34 cellular contexts compared by ENCODE assay signal in genomic region chr3:98147179-98147578, GRCh38. TPM values are rescaled to one million over a fixed set of nuclear protein-coding genes. Genes with fewer than 3 reads are reported as not detected.
DNase-seq lines count a peak whose midpoint lies in the region; ATAC-seq and TF ChIP-seq lines count a peak whose summit lies in the region.
"Had no signal": no experiment of that assay in that cellular context is flagged by ENCODE, and none has a peak within 500 bp of the region (broad histone marks: within the 10 kb centered on the region; RNA-seq: fewer than 3 reads in every experiment).

Gene OR5H14 (plus strand): TSS chr3:98147479. CDS start chr3:98149386, 1,907 bp downstream.

- H4K91ac ChIP-seq in H9 (ENCODE audit: insufficient read length, low read depth, low read length) = no peak within 1 kb of the TSS

- POLR2A ChIA-PET in WTC11 (lab: Charles Lee) = no interaction called here

- CTCF ChIA-PET in WTC11 (lab: Charles Lee) = no interaction called here

- H3K4me3 Mint-ChIP-seq in activated T-cell treated with anti-CD3 and anti-CD28 coated beads, Interleukin-2, amount 50 U/mL, for 72 hours = no peak within 1 kb of the TSS
- no peak within 1 kb of the TSS for H3K4me3 Mint-ChIP-seq in H9
- no peak within 1 kb of the TSS for H3K4me3 Mint-ChIP-seq in WTC11
- H3K4me3 Mint-ChIP-seq: B cell; CD14-positive monocyte; CD4-positive, alpha-beta memory T cell; CD4-positive, alpha-beta T cell; CD4-positive, CD25-positive, alpha-beta regulatory T cell; CD8-positive, alpha-beta memory T cell; CD8-positive, alpha-beta T cell had no signal

- no peak within 1 kb of the TSS for H4K5ac ChIP-seq in H9 (ENCODE audit: insufficient read length, low read depth, low read length)

- H3K4me1 ChIP-seq in H9 (ENCODE audit: insufficient read depth, low read length) = no peaks in the 10 kb centered on the region
- H3K4me1 ChIP-seq: A549, BE2C, BLaER1 had no signal

- no peak for DNase-seq in activated T-cell treated with anti-CD3 and anti-CD28 coated beads, Interleukin-2, amount 50 U/mL, for 72 hours
- DNase-seq in activated T-cell treated with anti-CD3 and anti-CD28 coated beads for 4 hours (no peak), H9 (no peak), WTC11 (ENCODE audit: low spot score) (no peak)
- DNase-seq: 8988T; ACHN; AML-193; BE2C; C1 segment of cervical spinal cord; Caco-2; Calu3; CD4-positive, alpha-beta memory T cell; CD4-positive, alpha-beta T cell; CD4-positive, CD25-positive, alpha-beta regulatory T cell; CD8-positive, alpha-beta memory T cell; CD8-positive, alpha-beta T cell; COR-L47; DMS 273 treated with DMSO at 0.1 percent for 48 hours; DMS153; DMS53; DMS79; DMS79 treated with DMSO at 0.1 percent for 48 hours; DND-41; EL had no signal

- H2BK15ac ChIP-seq in H9 (ENCODE audit: low read depth, low read length) = no peak within 1 kb of the TSS

- H2AK5ac ChIP-seq in H9 (ENCODE audit: insufficient read length, low read length) = no peak within 1 kb of the TSS

- no peak within 1 kb of the TSS for H3K14ac ChIP-seq in H9 (ENCODE audit: insufficient read depth, low read length)

- H3K9me3 Mint-ChIP-seq in activated T-cell treated with anti-CD3 and anti-CD28 coated beads, Interleukin-2, amount 50 U/mL, for 72 hours = no peaks in the 10 kb centered on the region
- peaks cover 0 to under 1% of the 10 kb centered on the region in 2 experiments; a peak in 1 of 5 replicates for H3K9me3 Mint-ChIP-seq in H9
- H3K9me3 Mint-ChIP-seq in WTC11 = peaks cover 9% of the 10 kb centered on the region

- no peak within 1 kb of the TSS for H2AFZ ChIP-seq in H9 (ENCODE audit: low read length)

- no peak within 1 kb of the TSS for H3T11ph ChIP-seq in H9 (ENCODE audit: low read length)

- no peaks in the 10 kb centered on the region for H3K36me3 Mint-ChIP-seq in activated T-cell treated with anti-CD3 and anti-CD28 coated beads, Interleukin-2, amount 50 U/mL, for 72 hours (ENCODE audit: insufficient read depth in 2 of 2)
- H3K36me3 Mint-ChIP-seq in H9 (ENCODE audit: insufficient read depth in 1 of 3, low read depth in 3 of 3) (no peaks in the 10 kb centered on the region), WTC11 (no peaks in the 10 kb centered on the region)
- H3K36me3 Mint-ChIP-seq: CD14-positive monocyte; CD4-positive, alpha-beta memory T cell; CD4-positive, CD25-positive, alpha-beta regulatory T cell; CD8-positive, alpha-beta memory T cell; CD8-positive, alpha-beta T cell had no signal

- no peak within 1 kb of the TSS for H3K18ac ChIP-seq in H9 (ENCODE audit: insufficient read length, low read depth, low read length)

- no peak within 1 kb of the TSS for H3K23ac ChIP-seq in H9 (ENCODE audit: insufficient read length, low read depth, low read length)

- H3K4ac ChIP-seq in H9 (ENCODE audit: low read depth, low read length) = no peak within 1 kb of the TSS

- no peak within 1 kb of the TSS for H3K56ac ChIP-seq in H9 (ENCODE audit: insufficient read length, low read depth, low read length)

- H3K23me2 ChIP-seq in H9 (ENCODE audit: insufficient read length, low read depth, low read length, poor library complexity, severe bottlenecking) = no peaks in the 10 kb centered on the region

- no peak within 1 kb of the TSS for H2BK5ac ChIP-seq in H9 (ENCODE audit: insufficient read length, low read length)

- no CpG with 5 or more reads among the region's 1 CpG for WGBS in H9 (ENCODE audit: extremely low coverage, insufficient read length, low lambda C conversion rate)

- H3K4me2 ChIP-seq in H9 (ENCODE audit: insufficient read depth, insufficient read length, low read length) = no peak within 1 kb of the TSS
- H3K4me2 ChIP-seq: A549; BLaER1; BLaER1 treated with 17β-estradiol and CSF1 and Interleukin-3, amounts not matched to agents 10 nM and 100 nM had no signal

- no peak within 1 kb of the TSS for H3K9ac ChIP-seq in H9 (ENCODE audit: extremely low read depth, insufficient read length, low read length)
- H3K9ac ChIP-seq: BLaER1; BLaER1 treated with 17β-estradiol and CSF1 and Interleukin-3, amounts not matched to agents 10 nM and 100 nM had no signal

- H4K20me1 ChIP-seq in H9 (ENCODE audit: control insufficient read depth, insufficient read depth, insufficient read length) = no peaks in the 10 kb centered on the region
- H4K20me1 ChIP-seq: BLaER1; BLaER1 treated with 17β-estradiol and CSF1 and Interleukin-3, amounts not matched to agents 10 nM and 100 nM had no signal

- TF ChIP-seq CTCF in H9 (conservative IDR thresholded peaks at IDR 0.05) (no peak), WTC11 (IDR thresholded peaks at IDR 0.05) (no peak)

- H4K8ac ChIP-seq in H9 (replicated peaks; ENCODE audit: insufficient read length, low read depth, low read length) = no peak within 1 kb of the TSS

- H2BK20ac ChIP-seq in H9 (ENCODE audit: low read depth, low read length, poor library complexity, severe bottlenecking) = no peak within 1 kb of the TSS

- no peaks in the 10 kb centered on the region for H3K79me1 ChIP-seq in H9 (ENCODE audit: insufficient read depth, low read depth, low read length, poor library complexity, severe bottlenecking)

- no peak within 1 kb of the TSS for H2BK12ac ChIP-seq in H9 (ENCODE audit: insufficient read length, low read depth, low read length)

- no peak for ATAC-seq in activated T-cell treated with anti-CD3 and anti-CD28 coated beads, Interleukin-2, amount 50 U/mL, for 72 hours (replicated peaks in 1 of 2)
- no peak for ATAC-seq in WTC11
- ATAC-seq: A549; CD8-positive, alpha-beta T cell had no signal

- no peaks in the 10 kb centered on the region for H3K79me2 ChIP-seq in H9 (ENCODE audit: insufficient read depth, low read length)

- H3K27me3 Mint-ChIP-seq in activated T-cell treated with anti-CD3 and anti-CD28 coated beads, Interleukin-2, amount 50 U/mL, for 72 hours (ENCODE audit: low read depth) = peaks cover 9% of the 10 kb centered on the region
- peaks cover 1% of the 10 kb centered on the region; the same call in 1 of the 2 replicates for H3K27me3 Mint-ChIP-seq in H9 (ENCODE audit: low read depth)
- H3K27me3 Mint-ChIP-seq in WTC11 (ENCODE audit: low read depth) = no peaks in the 10 kb centered on the region; the same call in 1 of the 2 replicates
- H3K27me3 Mint-ChIP-seq: B cell; CD4-positive, alpha-beta T cell; CD4-positive, CD25-positive, alpha-beta regulatory T cell had no signal

- H3K27ac ChIP-seq in H9 (ENCODE audit: insufficient read length, low read depth, low read length) = no peak within 1 kb of the TSS
- H3K27ac ChIP-seq: 22Rv1; A549; BLaER1; BLaER1 treated with 17β-estradiol and CSF1 and Interleukin-3, amounts not matched to agents 10 nM and 100 nM; C4-2B had no signal

- H3K4me1 Mint-ChIP-seq in activated T-cell treated with anti-CD3 and anti-CD28 coated beads, Interleukin-2, amount 50 U/mL, for 72 hours (ENCODE audit: low read depth) = no peaks in the 10 kb centered on the region
- H3K4me1 Mint-ChIP-seq in H9 = no peaks in the 10 kb centered on the region
- H3K4me1 Mint-ChIP-seq in WTC11 = no peaks in the 10 kb centered on the region
- H3K4me1 Mint-ChIP-seq: B cell; CD14-positive monocyte; CD4-positive, alpha-beta memory T cell; CD4-positive, CD25-positive, alpha-beta regulatory T cell; CD8-positive, alpha-beta memory T cell had no signal

- H3K27me3 ChIP-seq in H9 (ENCODE audit: insufficient read depth, low read length) = no peaks in the 10 kb centered on the region
- H3K27me3 ChIP-seq: BE2C; BLaER1; BLaER1 treated with 17β-estradiol and CSF1 and Interleukin-3, amounts not matched to agents 10 nM and 100 nM had no signal

- peak within 1 kb of the TSS; percentile 43 for H3K27ac Mint-ChIP-seq in activated T-cell treated with anti-CD3 and anti-CD28 coated beads, Interleukin-2, amount 50 U/mL, for 72 hours
- no peak within 1 kb of the TSS for H3K27ac Mint-ChIP-seq in H9
- H3K27ac Mint-ChIP-seq in WTC11 = no peak within 1 kb of the TSS
- H3K27ac Mint-ChIP-seq: B cell; CD14-positive monocyte; CD4-positive, alpha-beta memory T cell; CD4-positive, alpha-beta T cell; CD4-positive, CD25-positive, alpha-beta regulatory T cell; CD8-positive, alpha-beta memory T cell; CD8-positive, alpha-beta T cell had no signal

- H3K9me3 ChIP-seq in H9 (ENCODE audit: control insufficient read depth, low read depth, low read length) = no peaks in the 10 kb centered on the region
- H3K9me3 ChIP-seq: A549, BE2C, BLaER1 had no signal

- peak within 1 kb of the TSS; percentile 61 for H2BK120ac ChIP-seq in H9 (ENCODE audit: low read depth, low read length, poor library complexity, severe bottlenecking)

TF ChIP-seq in WTC11, 78 proteins besides CTCF, POLR2A, EP300 and RAD21 (continues in another document):
- TF ChIP-seq ELF4 (CRISPR knock-in tag; IDR thresholded peaks at IDR 0.05; ENCODE audit: low read depth) (no peak), ZNF219 (CRISPR knock-in tag; IDR thresholded peaks at IDR 0.05; ENCODE audit: borderline replicate concordance) (no peak), IRF1 (CRISPR knock-in tag; IDR thresholded peaks at IDR 0.05) (no peak), GRHL2 (CRISPR knock-in tag; IDR thresholded peaks at IDR 0.05; ENCODE audit: insufficient replicate concordance, severe bottlenecking) (no peak), IRF2 (CRISPR knock-in tag; IDR thresholded peaks at IDR 0.05; ENCODE audit: borderline replicate concordance, low read depth) (no peak)

RNA-seq across cellular contexts. Expression of gene OR5H14, which starts in this region (rescaled TPM):
- total RNA-seq in activated T-cell treated with anti-CD3 and anti-CD28 coated beads, Interleukin-2, amount 50 U/mL, for 72 hours = not detected
- total RNA-seq in H9 (2021) (not detected in 2 replicates), WTC11 (2021) (not detected in 3 replicates)
- total RNA-seq: A172; A673; B cell; Caco-2; CD4-positive, alpha-beta memory T cell; CD4-positive, alpha-beta T cell; CD4-positive, CD25-positive, alpha-beta regulatory T cell; CD8-positive, alpha-beta memory T cell; CD8-positive, alpha-beta T cell; Daoy had no signal
